ENCODE assay signal across 28 cellular contexts in genomic region chr4:181488926-181489325, GRCh38.
"Had no signal": no experiment of that assay in that cellular context is flagged by ENCODE, and none has a peak within 500 bp of the region (broad histone marks: within the 10 kb centered on the region; RNA-seq: fewer than 3 reads in every experiment).

No MANE protein-coding gene starts in this region.

- H3K4me1 Mint-ChIP-seq: activated naive CD4-positive, alpha-beta T cell treated with anti-CD3 and anti-CD28 coated beads, Interleukin-2, amount 50 U/mL, for 24 hours; central memory CD8-positive, alpha-beta T cell; IgD-negative memory B cell; T-cell had no signal

- DNase-seq: activated CD4-positive, alpha-beta T cell treated with anti-CD3 and anti-CD28 coated beads for 4 hours; activated CD4-positive, alpha-beta T cell treated with anti-CD3 and anti-CD28 coated beads, Interleukin-2, amount 50 U/mL, for 4 hours; activated CD8-positive, alpha-beta T cell treated with anti-CD3 and anti-CD28 coated beads, Interleukin-2, amount 10 ng/mL, durations not matched to agents 7 days and 5 days; activated effector memory CD4-positive, alpha-beta T cell treated with Interleukin-2 at 50 U/mL for 16 hours; activated naive CD4-positive, alpha-beta T cell; activated T-cell treated with anti-CD3 and anti-CD28 coated beads, Interleukin-2, amount 50 U/mL, for 24 hours; aorta; NCI-H1092; NCI-H1417; NCI-H1930; NCI-H2171; NCI-H345; NCI-H510A; NCI-H526 treated with DMSO at 0.1 percent for 48 hours; NK-92 treated with Interleukin-12 subunit alpha and Interleukin-12 subunit beta, amount 100 ng/mL, for 24 hours; OCI-M1; Peyer's patch; SHP77; T-cell; WERI-Rb-1 had no signal

- H3K27me3 ChIP-seq: Peyer's patch had no signal

- H3K9ac ChIP-seq: KMS-11 had no signal

- H3K4me3 ChIP-seq: Peyer's patch, SK-N-MC had no signal

- H3K36me3 Mint-ChIP-seq: activated naive CD4-positive, alpha-beta T cell treated with anti-CD3 and anti-CD28 coated beads, Interleukin-2, amount 50 U/mL, for 24 hours; brain; IgD-negative memory B cell; T-cell had no signal

- H3K4me2 ChIP-seq: KMS-11 had no signal

- H3K27me3 Mint-ChIP-seq: activated naive CD4-positive, alpha-beta T cell treated with anti-CD3 and anti-CD28 coated beads, Interleukin-2, amount 50 U/mL, for 24 hours; activated T-cell treated with anti-CD3 and anti-CD28 coated beads, Interleukin-2, amount 50 U/mL, for 24 hours; central memory CD8-positive, alpha-beta T cell; IgD-negative memory B cell; T-cell had no signal

- H3K4me3 Mint-ChIP-seq: activated CD8-positive, alpha-beta T cell treated with anti-CD3 and anti-CD28 coated beads, Interleukin-2, amount 10 ng/mL, durations not matched to agents 7 days and 5 days; activated naive CD4-positive, alpha-beta T cell treated with anti-CD3 and anti-CD28 coated beads, Interleukin-2, amount 50 U/mL, for 24 hours; activated T-cell treated with anti-CD3 and anti-CD28 coated beads, Interleukin-2, amount 50 U/mL, for 24 hours; activated T-helper 1 cell treated with anti-CD3 and anti-CD28 coated beads, Interleukin-12 subunit alpha, Interleukin-12 subunit beta, Interleukin-2, Interleukin-4 antibody, amounts not matched to agents 30 ng/mL and 10 ng/mL and 1 ng/mL, durations not matched to agents 14 hours and 24 hours and 36 hours; brain; central memory CD8-positive, alpha-beta T cell; IgD-negative memory B cell; T-cell had no signal

- H3K4me1 ChIP-seq: Peyer's patch had no signal

- H3K27ac Mint-ChIP-seq: activated CD8-positive, alpha-beta T cell treated with anti-CD3 and anti-CD28 coated beads, Interleukin-2, amount 10 ng/mL, durations not matched to agents 7 days and 5 days; activated naive CD4-positive, alpha-beta T cell treated with anti-CD3 and anti-CD28 coated beads, Interleukin-2, amount 50 U/mL, for 24 hours; activated T-cell treated with anti-CD3 and anti-CD28 coated beads, Interleukin-2, amount 50 U/mL, for 24 hours; activated T-helper 1 cell treated with anti-CD3 and anti-CD28 coated beads, Interleukin-12 subunit alpha, Interleukin-12 subunit beta, Interleukin-2, Interleukin-4 antibody, amounts not matched to agents 30 ng/mL and 10 ng/mL and 1 ng/mL, durations not matched to agents 14 hours and 24 hours and 36 hours; IgD-negative memory B cell; T-cell had no signal

- H3K9me3 ChIP-seq: Peyer's patch had no signal

- H3K36me3 ChIP-seq: Peyer's patch, WERI-Rb-1 had no signal

- H3K9me3 Mint-ChIP-seq: activated naive CD4-positive, alpha-beta T cell treated with anti-CD3 and anti-CD28 coated beads, Interleukin-2, amount 50 U/mL, for 24 hours; activated T-helper 1 cell treated with anti-CD3 and anti-CD28 coated beads, Interleukin-12 subunit alpha, Interleukin-12 subunit beta, Interleukin-2, Interleukin-4 antibody, amounts not matched to agents 30 ng/mL and 10 ng/mL and 1 ng/mL, durations not matched to agents 14 hours and 24 hours and 36 hours; central memory CD8-positive, alpha-beta T cell; IgD-negative memory B cell; T-cell had no signal

- H3K27ac ChIP-seq: KMS-11, Peyer's patch, RWPE1, SK-N-MC, WERI-Rb-1 had no signal
